Comparison of ENCODE assay signal across 9 cellular contexts in genomic region chr12:42756841-42757661, GRCh38.
DNase-seq lines count a peak whose midpoint lies in the region; ATAC-seq and TF ChIP-seq lines count a peak whose summit lies in the region.
"Had no signal": no experiment of that assay in that cellular context is flagged by ENCODE, and none has a peak within 500 bp of the region (broad histone marks: within the 10 kb centered on the region; RNA-seq: fewer than 3 reads in every experiment).

No MANE protein-coding gene starts in this region.

- DNase-seq in IMR-90 (peak; percentile 91), epithelial cell of prostate (ENCODE audit: low read depth, low spot score) (peak; percentile 91), retina (peak; percentile 43), prostate gland (ENCODE audit: low spot score) (no peak), pons (ENCODE audit: low spot score) (no peak), T-cell (no peak), amygdala (lab: John Stamatoyannopoulos, UW) (no peak)
- DNase-seq: cortex of kidney had no signal

- H2AFZ ChIP-seq in IMR-90 (replicated peaks; ENCODE audit: low read length, poor library complexity), result peak overlapping the region; percentile 38

- H3K9me3 ChIP-seq in IMR-90 (ENCODE audit: control insufficient read depth, insufficient read depth, low read length) (no peaks in the 10 kb centered on the region), prostate gland (no peaks in the 10 kb centered on the region)

- no peak overlapping the region for H3K4me3 Mint-ChIP-seq in T-cell

- H3K18ac ChIP-seq in IMR-90 (ENCODE audit: low read depth, low read length), result peak overlapping the region; percentile 69; the same call in 1 of the 2 replicates

- H2AK9ac ChIP-seq in IMR-90 (replicated peaks; ENCODE audit: low read depth, low read length, poor library complexity), result no peak overlapping the region

- in situ Hi-C loops in IMR-90 (cut with MboI; ENCODE audit: low sequenced_read_pairs), result no loop called here

- no TSS peak for BruUV-seq in IMR-90 (replicated peaks; lab: Mats Ljungman, UMichigan)

- no peaks in the 10 kb centered on the region for H3K27me3 Mint-ChIP-seq in T-cell

- H3K36me3 Mint-ChIP-seq in T-cell, result no peaks in the 10 kb centered on the region

- H3K27me3 ChIP-seq in IMR-90 (ENCODE audit: control insufficient read depth, insufficient read depth, low read length) (no peaks in the 10 kb centered on the region), prostate gland (replicated peaks; ENCODE audit: insufficient read depth) (no peaks in the 10 kb centered on the region)

- H2BK120ac ChIP-seq in IMR-90 (ENCODE audit: low read depth, low read length), result peak overlapping the region; percentile 81

- TF ChIP-seq CTCF in IMR-90 (conservative IDR thresholded peaks at IDR 0.05; ENCODE audit: low read depth, low read length), result no peak
- TF ChIP-seq CTCF in prostate gland (IDR thresholded peaks at IDR 0.05), result no peak

- no peaks in the 10 kb centered on the region for H3K4me1 Mint-ChIP-seq in T-cell

- peak overlapping the region; percentile 91 for H2BK20ac ChIP-seq in IMR-90 (ENCODE audit: low read depth, low read length)

- CTCF ChIA-PET in IMR-90 (lab: Yijun Ruan, JAX), result no interaction called here
- CTCF ChIA-PET in T-cell (lab: Charles Lee), result no interaction called here

- H2BK5ac ChIP-seq in IMR-90 (ENCODE audit: low read depth, low read length, poor library complexity, severe bottlenecking), result peak overlapping the region; percentile 23

- no peak overlapping the region for H3K23ac ChIP-seq in IMR-90 (ENCODE audit: low read depth, low read length)

- no peaks in the 10 kb centered on the region for H3K9me3 Mint-ChIP-seq in T-cell

- TF ChIP-seq POLR2A in IMR-90 (IDR thresholded peaks at IDR 0.05; ENCODE audit: low read depth, low read length) (no peak), prostate gland (IDR thresholded peaks at IDR 0.05) (no peak)

- intact Hi-C loops in IMR-90 (cut with micrococcal nuclease), result no loop called here
- intact Hi-C loops in prostate gland (cut with DNase I), result no loop called here

- H3K56ac ChIP-seq in IMR-90 (ENCODE audit: extremely low read depth, insufficient read depth, low read length), result no peak overlapping the region

- H3K27ac ChIP-seq in IMR-90 (ENCODE audit: insufficient read depth, low read length) (peak overlapping the region; percentile 4; the same call in 1 of the 2 replicates), epithelial cell of prostate (peak overlapping the region; percentile 83), prostate gland (no peak overlapping the region)

- peak overlapping the region; percentile 61 for H3K14ac ChIP-seq in IMR-90 (replicated peaks; ENCODE audit: low read depth, low read length)

- H3K27ac Mint-ChIP-seq in T-cell, result no peak overlapping the region

- H3K4ac ChIP-seq in IMR-90 (ENCODE audit: low read depth, low read length), result peak overlapping the region; percentile 56

- no peak overlapping the region for H3K4me3 ChIP-seq in IMR-90 (ENCODE audit: insufficient read depth, low read depth, low read length)
- H3K4me3 ChIP-seq in prostate gland, result no peak overlapping the region

- H3K9me1 ChIP-seq in IMR-90 (ENCODE audit: insufficient read depth, low read length), result peaks cover 6% of the 10 kb centered on the region; the same call in 1 of the 2 replicates

- H3K36me3 ChIP-seq in IMR-90 (ENCODE audit: control insufficient read depth, insufficient read depth, low read length), result no peaks in the 10 kb centered on the region
- no peaks in the 10 kb centered on the region for H3K36me3 ChIP-seq in prostate gland

- no peaks in the 10 kb centered on the region for H3K79me1 ChIP-seq in IMR-90 (ENCODE audit: low read depth in 1 of 2, low read length in 2 of 2)

- H3K4me1 ChIP-seq in IMR-90 (ENCODE audit: control insufficient read depth, insufficient read depth, low read length) (peaks cover 12% of the 10 kb centered on the region), prostate gland (replicated peaks) (no peaks in the 10 kb centered on the region)

- H2AK5ac ChIP-seq in IMR-90 (ENCODE audit: low read depth, low read length), result peak overlapping the region; percentile 80; the same call in 1 of the 2 replicates

- H4K8ac ChIP-seq in IMR-90 (ENCODE audit: low read depth in 2 of 2, low read length in 2 of 2), result peak overlapping the region; percentile 17 to 72; a peak in 3 of 4 replicates

- no peak overlapping the region for H4K5ac ChIP-seq in IMR-90 (ENCODE audit: low read depth, low read length)

- peak; percentile 39 for ATAC-seq in GM19351 (IDR thresholded peaks at IDR 0.05; ENCODE audit: unreplicated experiment)
- ATAC-seq in IMR-90 (ENCODE audit: low read depth), result peak; percentile 95
- no peak for ATAC-seq in T-cell (replicated peaks in 1 of 4)

- H2BK15ac ChIP-seq in IMR-90 (ENCODE audit: low read depth, low read length), result peak overlapping the region; percentile 91; the same call in 2 of the 3 replicates

- no peak overlapping the region; the same call in 1 of the 2 replicates for H3K9ac ChIP-seq in IMR-90 (ENCODE audit: low read depth, low read length)

- no peaks in the 10 kb centered on the region for H4K20me1 ChIP-seq in IMR-90 (ENCODE audit: insufficient read depth, low read length)

- H4K91ac ChIP-seq in IMR-90 (ENCODE audit: insufficient read depth, low read depth, low read length), result peak overlapping the region; percentile 69

- POLR2A ChIA-PET in IMR-90 (lab: Charles Lee; ENCODE audit: unreplicated experiment) (no interaction called here), T-cell (lab: Charles Lee) (no interaction called here)

- TF ChIP-seq RAD21 in IMR-90 (IDR thresholded peaks at IDR 0.05; ENCODE audit: low read length), result no peak

- 0% methylated on average over 3 of the region's 11 CpGs; no CpG with 5 or more reads in 1 of the 2 experiments for WGBS in IMR-90 (ENCODE audit: extremely low coverage in 2 of 2, insufficient read length in 1 of 2), 2 experiments
- 52% methylated on average over 11 of the region's 11 CpGs for WGBS in prostate gland

- dilution Hi-C loops in IMR-90 (cut with HindIII; ENCODE audit: low sequenced_read_pairs, unreplicated experiment), result no loop called here

- no peak overlapping the region; the same call in 1 of the 2 replicates for H3K4me2 ChIP-seq in IMR-90 (ENCODE audit: low read depth, low read length)

TF ChIP-seq in IMR-90, 13 proteins besides CTCF, POLR2A, EP300 and RAD21:
- no peak for TF ChIP-seq RCOR1 (IDR thresholded peaks at IDR 0.05; ENCODE audit: insufficient replicate concordance, low read length)
- TF ChIP-seq BHLHE40 (IDR thresholded peaks at IDR 0.05; ENCODE audit: low read depth, low read length), result 0 out of 2 replicates have a peak, but pooled peaks have one; percentile 19
- peak; percentile 56 for TF ChIP-seq FOS (IDR thresholded peaks at IDR 0.05; ENCODE audit: low read depth, low read length)

Comparison
In these comparisons a context has a peak if more than half of its experiments do, and no peak if none do; other contexts are left out.
1. ATAC-seq: peak in GM19351 (single experiment) and IMR-90 (single experiment); none in T-cell (0 of 4).
2. DNase-seq: peak in IMR-90 (single experiment), epithelial cell of prostate (single experiment) and retina (single experiment); none in prostate gland (single experiment), pons (single experiment), T-cell (0 of 34) and amygdala (0 of 56).
3. H3K27ac ChIP-seq: peak in IMR-90 (single experiment) and epithelial cell of prostate (single experiment); none in prostate gland (0 of 2).